ENCODE assay signal across 16 cellular contexts in genomic region chr7:127844165-127844564, GRCh38.
DNase-seq lines count a peak whose midpoint lies in the region; ATAC-seq and TF ChIP-seq lines count a peak whose summit lies in the region.
"Had no signal": no experiment of that assay in that cellular context is flagged by ENCODE, and none has a peak within 500 bp of the region (broad histone marks: within the 10 kb centered on the region; RNA-seq: fewer than 3 reads in every experiment).

No MANE protein-coding gene starts in this region.

- H3K27me3 ChIP-seq in adrenal gland, result no peaks in the 10 kb centered on the region
- H3K27me3 ChIP-seq: gastroesophageal sphincter, Peyer's patch had no signal

- H3K36me3 ChIP-seq in adrenal gland (replicated peaks in 1 of 2), result no peaks in the 10 kb centered on the region
- H3K36me3 ChIP-seq: gastroesophageal sphincter, Peyer's patch had no signal

- no peak for ATAC-seq in sciatic nerve
- ATAC-seq: activated CD8-positive, alpha-beta T cell treated with anti-CD3 and anti-CD28 coated beads for 36 hours; stimulated activated naive B cell treated with anti-CD40 and anti-IgM and Interleukin-4, amounts not matched to agents 10 μg/mL and 1 μg/mL and 100 μg/mL, for 72 hours had no signal

- 59 to 80% (median 77%) methylated on average over 2 of the region's 2 CpGs for WGBS in adrenal gland, 4 donors

- H3K9me3 ChIP-seq in adrenal gland (replicated peaks in 1 of 3), result no peaks in the 10 kb centered on the region
- H3K9me3 ChIP-seq: gastroesophageal sphincter, HAP-1, Peyer's patch had no signal

- intact Hi-C loops in adrenal gland (cut with DNase I) (no loop called here), sciatic nerve (cut with DNase I) (no loop called here)

- TF ChIP-seq CTCF in adrenal gland (IDR thresholded peaks at IDR 0.05), result no peak

- no peak for TF ChIP-seq POLR2A in adrenal gland (IDR thresholded peaks at IDR 0.05)

- peaks cover 25 to 33% of the 10 kb centered on the region in 2 donors for H3K4me1 ChIP-seq in adrenal gland (replicated peaks in 1 of 2)
- H3K4me1 ChIP-seq: HAP-1 had no signal

- peak overlapping the region in 4 of 5 donors; percentile 2 to 68 (median 60) for H3K27ac ChIP-seq in adrenal gland
- H3K27ac ChIP-seq: epithelial cell of prostate had no signal

- DNase-seq in NCI-H2029 (lab: John Stamatoyannopoulos, UW), result peak; percentile 54
- DNase-seq in adrenal gland, result no peak
- peak; percentile 35 for DNase-seq in kidney tubule cell (ENCODE audit: low spot score)
- DNase-seq in retina, result peak; percentile 19
- no peak for DNase-seq in NCI-H2107 (lab: John Stamatoyannopoulos, UW)
- DNase-seq in anterior cingulate cortex (lab: John Stamatoyannopoulos, UW), result no peak
- no peak for DNase-seq in ecto neural progenitor cell (ENCODE audit: low spot score)
- DNase-seq in sciatic nerve (ENCODE audit: low spot score), result no peak
- DNase-seq: activated CD8-positive, alpha-beta T cell treated with anti-CD3 and anti-CD28 coated beads for 36 hours; NCI-H748 treated with DMSO at 0.1 percent for 48 hours; stimulated activated CD4-positive, alpha-beta T cell treated with anti-CD3 and anti-CD28 coated beads, Interleukin-12 subunit alpha, Interleukin-12 subunit beta, amount 100 ng/mL, for 4 hours; stimulated activated naive B cell treated with anti-CD40 and anti-IgM and Interleukin-4, amounts not matched to agents 10 μg/mL and 1 μg/mL and 100 μg/mL, for 72 hours had no signal

- no peak overlapping the region for H3K4me3 ChIP-seq in adrenal gland
- H3K4me3 ChIP-seq: gastroesophageal sphincter, HAP-1, Peyer's patch had no signal

Comparison
In these comparisons a context has a peak if more than half of its experiments do, and no peak if none do; other contexts are left out.
1. DNase-seq: peak in NCI-H2029 (single experiment), kidney tubule cell (single experiment) and retina (single experiment); none in adrenal gland (0 of 7), NCI-H2107 (single experiment), anterior cingulate cortex (0 of 58), ecto neural progenitor cell (single experiment) and sciatic nerve (single experiment).